18 cellular contexts compared by ENCODE assay signal in the genomic region with DNA sequence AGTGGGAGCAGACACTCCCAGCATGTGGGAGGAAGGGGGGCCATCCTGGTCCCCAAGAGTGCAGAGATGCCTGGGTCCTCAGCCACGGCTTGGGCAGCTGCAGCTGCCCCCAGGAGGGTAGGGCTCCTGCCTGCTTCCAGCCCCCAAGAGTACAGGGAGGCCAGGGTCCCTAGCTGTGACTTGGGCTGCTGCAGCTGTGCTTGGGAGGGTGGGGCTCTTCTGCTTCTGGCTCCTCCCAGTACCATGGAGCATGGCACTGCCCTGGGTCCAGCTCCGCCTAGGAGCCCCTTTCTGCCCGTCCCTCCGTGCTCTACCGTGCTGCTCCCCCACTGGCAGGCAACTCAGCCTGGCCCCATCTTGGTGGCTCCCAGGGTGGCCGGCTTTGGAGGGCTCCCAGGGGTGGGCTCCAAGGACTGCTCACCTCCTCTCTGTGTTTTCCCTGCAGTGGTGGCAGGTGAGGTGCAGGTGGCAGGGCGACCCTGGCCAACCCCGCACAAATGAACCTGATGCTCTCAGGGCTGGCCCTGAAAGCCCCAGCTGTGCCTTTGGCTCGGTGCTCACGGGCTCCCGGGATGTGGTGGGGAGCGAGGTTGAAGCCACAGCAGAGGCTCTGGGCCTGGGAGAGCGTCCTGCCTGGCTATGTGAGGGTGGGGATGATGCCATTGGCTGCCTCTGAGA.
"Had no signal": no experiment of that assay in that cellular context is flagged by ENCODE, and none has a peak within 500 bp of the region (broad histone marks: within the 10 kb centered on the region; RNA-seq: fewer than 3 reads in every experiment).

No MANE protein-coding gene starts in this region.

- H3K9me3 ChIP-seq: gastrocnemius medialis, heart left ventricle, ovary, thyroid gland, vagina had no signal

- H3K27ac Mint-ChIP-seq: activated CD8-positive, alpha-beta memory T cell treated with anti-CD3 and anti-CD28 coated beads, Interleukin-2, amount 10 ng/mL, durations not matched to agents 7 days and 5 days; activated naive CD4-positive, alpha-beta T cell treated with anti-CD3 and anti-CD28 coated beads for 36 hours; activated T-helper 2 cell treated with anti-CD3 and anti-CD28 coated beads, Interferon-gamma antibody, Interleukin-2, Interleukin-4, amounts not matched to agents 10 μg/mL and 5 μg/mL and 100 μg/mL, durations not matched to agents 14 hours and 24 hours and 36 hours had no signal

- H3K27me3 Mint-ChIP-seq: naive B cell had no signal

- H3K36me3 ChIP-seq: gastrocnemius medialis, heart left ventricle, neural progenitor cell, ovary, thyroid gland, vagina had no signal

- H3K9me3 Mint-ChIP-seq: activated naive CD4-positive, alpha-beta T cell treated with anti-CD3 and anti-CD28 coated beads for 36 hours; activated T-helper 2 cell treated with anti-CD3 and anti-CD28 coated beads, Interferon-gamma antibody, Interleukin-2, Interleukin-4, amounts not matched to agents 10 μg/mL and 5 μg/mL and 100 μg/mL, durations not matched to agents 14 hours and 24 hours and 36 hours; naive B cell; neural progenitor cell had no signal

- H3K4me3 ChIP-seq: gastrocnemius medialis, heart left ventricle, neural progenitor cell, ovary, thyroid gland, vagina had no signal

- ATAC-seq: activated CD8-positive, alpha-beta memory T cell treated with anti-CD3 and anti-CD28 coated beads, Interleukin-2, amount 10 ng/mL, durations not matched to agents 7 days and 5 days; gastrocnemius medialis; left colon had no signal

- H3K4me2 ChIP-seq: neural progenitor cell had no signal

- H3K27me3 ChIP-seq: gastrocnemius medialis, neural progenitor cell, ovary, thyroid gland, vagina had no signal

- H3K4me1 ChIP-seq: gastrocnemius medialis, heart left ventricle, thyroid gland, vagina had no signal

- H2AFZ ChIP-seq: neural progenitor cell had no signal

- DNase-seq: activated CD4-positive, alpha-beta T cell treated with anti-CD3 and anti-CD28 coated beads, Interleukin-2, amount 50 U/mL, for 48 hours; activated CD8-positive, alpha-beta memory T cell treated with anti-CD3 and anti-CD28 coated beads, Interleukin-2, amount 10 ng/mL, durations not matched to agents 7 days and 5 days; activated naive CD4-positive, alpha-beta T cell treated with anti-CD3 and anti-CD28 coated beads for 36 hours; activated T-cell treated with anti-CD3 and anti-CD28 coated beads, Interleukin-2, amount 50 U/mL, for 1 hour; erythroblast; gastrocnemius medialis; heart left ventricle; left colon; mammary epithelial cell; ovary; stimulated activated CD4-positive, alpha-beta T cell treated with anti-CD3 and anti-CD28 coated beads, Interleukin-12 subunit alpha, Interleukin-12 subunit beta, amount 100 ng/mL, for 4 hours; stimulated activated CD4-positive, alpha-beta T cell treated with anti-CD3 and anti-CD28 coated beads, Interleukin-2, amount 100 ng/mL, for 24 hours; thyroid gland had no signal

- H3K27ac ChIP-seq: gastrocnemius medialis, heart left ventricle, neural progenitor cell, ovary, thyroid gland, vagina, VCaP had no signal

- H3K9ac ChIP-seq: neural progenitor cell had no signal

- H3K36me3 Mint-ChIP-seq: activated CD8-positive, alpha-beta memory T cell treated with anti-CD3 and anti-CD28 coated beads, Interleukin-2, amount 10 ng/mL, durations not matched to agents 7 days and 5 days; naive B cell; neural progenitor cell had no signal

- H3K4me3 Mint-ChIP-seq: activated CD8-positive, alpha-beta memory T cell treated with anti-CD3 and anti-CD28 coated beads, Interleukin-2, amount 10 ng/mL, durations not matched to agents 7 days and 5 days; activated naive CD4-positive, alpha-beta T cell treated with anti-CD3 and anti-CD28 coated beads for 36 hours; neural progenitor cell had no signal
